In genomic region chr20:8334641-8335040, GRCh38 we compare ENCODE assay signal across 29 cellular contexts.
"Had no signal": no experiment of that assay in that cellular context is flagged by ENCODE, and none has a peak within 500 bp of the region (broad histone marks: within the 10 kb centered on the region; RNA-seq: fewer than 3 reads in every experiment).

No MANE protein-coding gene starts in this region.

- H3K4me1 ChIP-seq: breast epithelium, colonic mucosa had no signal

- H3K4me3 ChIP-seq: breast epithelium, cardiac muscle cell, colonic mucosa, gastroesophageal sphincter had no signal

- H3K27me3 ChIP-seq: breast epithelium, cardiac muscle cell, colonic mucosa, gastroesophageal sphincter had no signal

- DNase-seq: activated B cell treated with CpG ODN at 0.5 μM for 24 hours; activated CD4-positive, alpha-beta T cell treated with anti-CD3 and anti-CD28 coated beads for 48 hours; activated CD4-positive, alpha-beta T cell treated with anti-CD3 and anti-CD28 coated beads, Interleukin-2, amount 50 U/mL, for 1 hour; activated CD4-positive, alpha-beta T cell treated with anti-CD3 and anti-CD28 coated beads, Interleukin-2, amount 50 U/mL, for 48 hours; activated CD8-positive, alpha-beta memory T cell treated with anti-CD3 and anti-CD28 coated beads for 24 hours; activated CD8-positive, alpha-beta T cell treated with anti-CD3 and anti-CD28 coated beads for 36 hours; activated effector memory CD4-positive, alpha-beta T cell treated with Interleukin-2 at 50 U/mL for 16 hours; activated gamma-delta T cell treated with Interleukin-2 at 50 U/mL for 16 hours; activated naive CD4-positive, alpha-beta T cell treated with anti-CD3 and anti-CD28 coated beads, Interleukin-2, amount 50 U/mL, for 16 hours; activated naive CD4-positive, alpha-beta T cell treated with Interleukin-2 at 50 U/mL for 16 hours; activated T-cell treated with anti-CD3 and anti-CD28 coated beads, Interleukin-2, amount 50 U/mL, for 4 hours; amniotic stem cell; anterior cingulate cortex; central memory CD4-positive, alpha-beta T cell; cerebellar nuclear complex; colonic mucosa; effector CD8-positive, alpha-beta T cell; foreskin melanocyte; SW 1271; T-cell; T-helper 9 cell; WERI-Rb-1 had no signal

- ATAC-seq: activated CD4-positive, CD25-positive, alpha-beta regulatory T cell treated with anti-CD3 and anti-CD28 coated beads, Interleukin-2, amount 50 U/mL, for 24 hours; activated CD8-positive, alpha-beta T cell treated with anti-CD3 and anti-CD28 coated beads for 36 hours; activated T-cell treated with anti-CD3 and anti-CD28 coated beads, Interleukin-2, amount 50 U/mL, for 4 hours; activated T-helper 17 cell treated with anti-CD3 and anti-CD28 coated beads, Interleukin-2, amount 50 U/mL, for 72 hours; esophagus mucosa; gastroesophageal sphincter; T-cell had no signal

- H3K9me3 ChIP-seq: breast epithelium, colonic mucosa, gastroesophageal sphincter had no signal

- H3K27ac ChIP-seq: breast epithelium, cardiac muscle cell, colonic mucosa, epithelial cell of prostate, gastroesophageal sphincter, WERI-Rb-1 had no signal

- H3K36me3 ChIP-seq: breast epithelium, cardiac muscle cell, colonic mucosa, gastroesophageal sphincter, WERI-Rb-1 had no signal
